Comparison of ENCODE assay signal across 1 cellular context in genomic region chr9:113659740-113660139, GRCh38.
TF ChIP-seq lines count a peak whose summit lies in the region.

No MANE protein-coding gene starts in this region.

TF ChIP-seq in IMR-90, 13 proteins besides CTCF, POLR2A, EP300 and RAD21:
- TF ChIP-seq USF2 (IDR thresholded peaks at IDR 0.05; ENCODE audit: low read depth, low read length): peak; percentile 45
- TF ChIP-seq BHLHE40 (IDR thresholded peaks at IDR 0.05; ENCODE audit: low read depth, low read length): no peak
- no peak for TF ChIP-seq MAFK (IDR thresholded peaks at IDR 0.05; ENCODE audit: low read depth, low read length)
- no peak for TF ChIP-seq CHD1 (IDR thresholded peaks at IDR 0.05; ENCODE audit: low read depth, low read length)
